ENCODE assay signal across 1 cellular context in the genomic region with DNA sequence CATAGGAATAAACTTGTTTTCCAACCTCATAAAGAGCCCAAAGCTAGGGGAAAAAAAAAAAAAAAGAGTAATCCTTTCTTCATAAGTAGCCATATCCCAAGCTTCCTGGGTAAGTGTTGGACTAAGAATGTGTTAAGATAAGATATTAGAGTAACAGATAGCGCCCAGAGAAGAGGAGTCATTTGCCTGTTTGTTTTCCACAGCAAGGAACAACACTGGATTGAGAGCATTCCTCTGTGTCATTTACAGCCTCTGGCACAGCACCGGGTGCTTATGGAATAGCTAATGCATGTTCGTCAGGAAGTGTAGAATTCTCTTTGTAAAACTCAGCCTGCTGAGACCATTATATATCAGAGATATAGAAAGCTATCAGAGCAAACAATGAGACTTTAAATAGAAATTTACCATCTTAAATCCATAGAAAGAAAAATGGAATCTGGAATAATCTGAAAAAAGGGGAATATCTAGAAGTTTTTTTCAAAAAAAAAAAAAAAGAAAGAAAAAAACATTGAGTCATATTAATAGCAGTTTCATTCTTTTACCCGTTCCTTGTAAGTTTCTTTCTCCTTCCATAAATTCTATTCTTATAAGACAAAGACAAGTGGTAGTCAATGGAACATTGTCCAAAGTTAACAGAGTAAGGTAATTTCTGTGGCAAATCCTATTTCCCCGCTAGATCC.
TF ChIP-seq lines count a peak whose summit lies in the region.

No MANE protein-coding gene starts in this region.

TF ChIP-seq in HCT116, 20 proteins besides CTCF, POLR2A, EP300 and RAD21 (continued from another document):
- TF ChIP-seq, protein P1, sequence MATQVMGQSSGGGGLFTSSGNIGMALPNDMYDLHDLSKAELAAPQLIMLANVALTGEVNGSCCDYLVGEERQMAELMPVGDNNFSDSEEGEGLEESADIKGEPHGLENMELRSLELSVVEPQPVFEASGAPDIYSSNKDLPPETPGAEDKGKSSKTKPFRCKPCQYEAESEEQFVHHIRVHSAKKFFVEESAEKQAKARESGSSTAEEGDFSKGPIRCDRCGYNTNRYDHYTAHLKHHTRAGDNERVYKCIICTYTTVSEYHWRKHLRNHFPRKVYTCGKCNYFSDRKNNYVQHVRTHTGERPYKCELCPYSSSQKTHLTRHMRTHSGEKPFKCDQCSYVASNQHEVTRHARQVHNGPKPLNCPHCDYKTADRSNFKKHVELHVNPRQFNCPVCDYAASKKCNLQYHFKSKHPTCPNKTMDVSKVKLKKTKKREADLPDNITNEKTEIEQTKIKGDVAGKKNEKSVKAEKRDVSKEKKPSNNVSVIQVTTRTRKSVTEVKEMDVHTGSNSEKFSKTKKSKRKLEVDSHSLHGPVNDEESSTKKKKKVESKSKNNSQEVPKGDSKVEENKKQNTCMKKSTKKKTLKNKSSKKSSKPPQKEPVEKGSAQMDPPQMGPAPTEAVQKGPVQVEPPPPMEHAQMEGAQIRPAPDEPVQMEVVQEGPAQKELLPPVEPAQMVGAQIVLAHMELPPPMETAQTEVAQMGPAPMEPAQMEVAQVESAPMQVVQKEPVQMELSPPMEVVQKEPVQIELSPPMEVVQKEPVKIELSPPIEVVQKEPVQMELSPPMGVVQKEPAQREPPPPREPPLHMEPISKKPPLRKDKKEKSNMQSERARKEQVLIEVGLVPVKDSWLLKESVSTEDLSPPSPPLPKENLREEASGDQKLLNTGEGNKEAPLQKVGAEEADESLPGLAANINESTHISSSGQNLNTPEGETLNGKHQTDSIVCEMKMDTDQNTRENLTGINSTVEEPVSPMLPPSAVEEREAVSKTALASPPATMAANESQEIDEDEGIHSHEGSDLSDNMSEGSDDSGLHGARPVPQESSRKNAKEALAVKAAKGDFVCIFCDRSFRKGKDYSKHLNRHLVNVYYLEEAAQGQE (IDR thresholded peaks at IDR 0.05; ENCODE audit: low read depth), result no peak
- TF ChIP-seq YY1 (IDR thresholded peaks at IDR 0.05; ENCODE audit: extremely low read depth, insufficient replicate concordance, low read depth, low read length), result no peak
TF ChIP-seq in HCT116: peak in this region for 0.
